ENCODE assay signal across 8 cellular contexts in the genomic region with DNA sequence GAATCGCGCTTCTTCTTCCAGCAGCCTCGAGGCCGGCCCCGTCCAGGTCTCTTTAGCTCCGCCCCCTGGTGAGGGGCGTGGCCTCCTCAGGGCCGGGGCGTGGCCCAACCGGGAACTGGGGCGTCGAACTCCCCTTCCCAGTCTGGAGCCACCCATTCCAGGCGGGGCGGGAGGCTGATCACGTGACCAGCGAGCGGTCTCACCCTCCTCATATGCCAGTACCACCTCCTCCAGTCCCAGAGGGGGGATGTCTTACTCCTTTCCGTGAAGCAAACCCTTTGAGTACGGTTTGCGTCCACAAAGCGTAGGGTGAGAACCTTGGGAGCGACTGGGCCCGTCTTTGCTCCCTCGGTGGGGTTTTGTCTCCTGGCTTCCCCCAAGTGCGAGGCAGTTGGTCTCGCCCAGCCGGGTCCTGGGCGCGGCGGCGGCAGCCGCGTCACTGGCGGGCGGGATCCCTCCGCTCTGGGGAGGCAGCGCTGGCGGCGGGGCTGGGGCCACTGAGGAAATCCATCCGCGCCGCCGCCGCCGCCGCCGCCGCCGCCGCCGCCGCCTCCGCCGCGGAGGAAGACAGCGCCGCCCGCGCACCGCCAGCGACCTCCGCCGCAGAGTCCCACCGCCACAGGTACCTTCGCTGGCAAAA. TPM values are rescaled to one million over a fixed set of nuclear protein-coding genes. Genes with fewer than 3 reads are reported as not detected.
DNase-seq lines count a peak whose midpoint lies in the region; ATAC-seq and TF ChIP-seq lines count a peak whose summit lies in the region.

A gene (plus strand): TSS at position 439 of the 640 bp plus-strand sequence. CDS start 2,526 bp downstream, outside the sequence.

- H3K4me1 ChIP-seq in adipocyte (ENCODE audit: control insufficient read depth, insufficient read depth, low read length) (peaks cover 7% of the 10 kb centered on the region), cardiac muscle cell (ENCODE audit: low read depth) (peaks cover 4% of the 10 kb centered on the region), trophoblast cell (ENCODE audit: control insufficient read depth in 1 of 2, insufficient read depth in 2 of 2, low read length in 2 of 2) (peaks cover 0 to 4% of the 10 kb centered on the region in 2 experiments), transverse colon (peaks cover 0 to 19% (median 6%) of the 10 kb centered on the region in 4 donors)

- TF ChIP-seq CTCF in GM12865 (IDR thresholded peaks at IDR 0.05; ENCODE audit: insufficient read depth, low read depth, low read length, missing control alignments) (no peak), cardiac muscle cell (IDR thresholded peaks at IDR 0.05; ENCODE audit: low read depth, low read length) (no peak), transverse colon (IDR thresholded peaks at IDR 0.05) (no peak)

- peak within 1 kb of the TSS; percentile 61 for H2BK12ac ChIP-seq in trophoblast cell (ENCODE audit: low read length)

- H3K4me3 ChIP-seq in GM12865 (ENCODE audit: low read depth, low read length) (peak within 1 kb of the TSS; percentile 68), adipocyte (ENCODE audit: low read length) (peak within 1 kb of the TSS; percentile 95), cardiac muscle cell (peak within 1 kb of the TSS; percentile 96), trophoblast cell (ENCODE audit: low read depth, low read length) (peak within 1 kb of the TSS; percentile 97), transverse colon (peak within 1 kb of the TSS; percentile 77 to 100 (median 96))

- H2AFZ ChIP-seq in trophoblast cell (ENCODE audit: insufficient read depth, low read length, poor library complexity): peak within 1 kb of the TSS; percentile 87

- ATAC-seq in HG02798 (IDR thresholded peaks at IDR 0.05; ENCODE audit: poor library complexity, unreplicated experiment): peak; percentile 78

- H2BK5ac ChIP-seq in trophoblast cell (ENCODE audit: low read depth, low read length, poor library complexity): peak within 1 kb of the TSS; percentile 97

- H3K23ac ChIP-seq in trophoblast cell (ENCODE audit: low read length): no peak within 1 kb of the TSS

- H3K79me2 ChIP-seq in trophoblast cell (ENCODE audit: control insufficient read depth, insufficient read depth, low read length, poor library complexity): peaks cover 20% of the 10 kb centered on the region

- peak; percentile 28 for TF ChIP-seq EP300 in transverse colon (IDR thresholded peaks at IDR 0.05; ENCODE audit: low read depth)

- peak within 1 kb of the TSS; percentile 94 for H3K4me2 ChIP-seq in trophoblast cell (ENCODE audit: low read length)

- H4K91ac ChIP-seq in trophoblast cell (ENCODE audit: low read depth, low read length): peak within 1 kb of the TSS; percentile 95

- in situ Hi-C loops in transverse colon (cut with MboI; ENCODE audit: low pct_ligation_motif_present in 1 of 4, low pct_unique_long_range_greater_than_20kb in 1 of 4, low sequenced_read_pairs in 3 of 4): loop anchor here in 1 of 4 donors (10.0 kb wide), 1 partner anchor 89 kb away; a partner anchor contains a TSS

- H3K9ac ChIP-seq in adipocyte (ENCODE audit: low read length) (peak within 1 kb of the TSS; percentile 94), trophoblast cell (ENCODE audit: low read length) (peak within 1 kb of the TSS; percentile 97)

- intact Hi-C loops in transverse colon (cut with DNase I; ENCODE audit: low total_unique reads): loop anchor here (5.0 kb wide), 1 partner anchor 91 kb away; no protein-coding TSS in a partner anchor

- TF ChIP-seq POLR2A in transverse colon (IDR thresholded peaks at IDR 0.05): peak; percentile 25

- no CpG with 5 or more reads among the region's 65 CpGs for WGBS in trophoblast cell (ENCODE audit: extremely low coverage, insufficient coverage, insufficient read length)
- 0% methylated on average over 23 of the region's 65 CpGs; no CpG with 5 or more reads in 1 of the 2 donors for WGBS in transverse colon (ENCODE audit: low coverage in 1 of 2), 2 donors

- H3K27me3 ChIP-seq in adipocyte (replicated peaks; ENCODE audit: control insufficient read depth, insufficient read depth, low read length) (no peaks in the 10 kb centered on the region), cardiac muscle cell (peaks cover 11% of the 10 kb centered on the region), trophoblast cell (ENCODE audit: insufficient read depth, low read length) (no peaks in the 10 kb centered on the region), transverse colon (no peaks in the 10 kb centered on the region)

- peak; percentile 99 for DNase-seq in GM12865 (ENCODE audit: low read depth)
- peak; percentile 96 for DNase-seq in NCI-H1436 (lab: John Stamatoyannopoulos, UW)
- DNase-seq in T follicular helper cell (ENCODE audit: low read depth): peak; percentile 93
- peak; percentile 99 for DNase-seq in adipocyte (ENCODE audit: low read depth)
- DNase-seq in cardiac muscle cell (ENCODE audit: low read depth in 1 of 2, low spot score in 1 of 2): peak; percentile 97 to 100
- DNase-seq in trophoblast cell: peak; percentile 99
- DNase-seq in transverse colon: peak; percentile 100

- H2AK5ac ChIP-seq in trophoblast cell (ENCODE audit: low read length): peak within 1 kb of the TSS; percentile 96

- peak within 1 kb of the TSS; percentile 99 for H4K8ac ChIP-seq in trophoblast cell (ENCODE audit: low read depth, low read length)

- H3K4ac ChIP-seq in trophoblast cell (ENCODE audit: low read depth, low read length): peak within 1 kb of the TSS; percentile 99

- H3K9me3 ChIP-seq in adipocyte (ENCODE audit: control insufficient read depth, low read length) (no peaks in the 10 kb centered on the region), cardiac muscle cell (ENCODE audit: low read depth) (no peaks in the 10 kb centered on the region), trophoblast cell (ENCODE audit: insufficient read depth, low read depth, low read length) (no peaks in the 10 kb centered on the region), transverse colon (no peaks in the 10 kb centered on the region)

- H3K27ac ChIP-seq in cardiac muscle cell (peak within 1 kb of the TSS; percentile 98), trophoblast cell (ENCODE audit: low read depth, low read length) (peak within 1 kb of the TSS; percentile 87), transverse colon (peak within 1 kb of the TSS; percentile 94 to 100 (median 98))

- H2BK120ac ChIP-seq in trophoblast cell (ENCODE audit: insufficient read depth, low read length, poor library complexity): peak within 1 kb of the TSS; percentile 92

- peak within 1 kb of the TSS; percentile 98 for H4K12ac ChIP-seq in trophoblast cell (ENCODE audit: low read depth, low read length)

- peaks cover 17% of the 10 kb centered on the region for H3K79me1 ChIP-seq in trophoblast cell (ENCODE audit: low read length)

- peak within 1 kb of the TSS; percentile 99 for H3K18ac ChIP-seq in trophoblast cell (ENCODE audit: low read length)

- peak within 1 kb of the TSS; percentile 99 for H3K14ac ChIP-seq in trophoblast cell (ENCODE audit: low read length)

- H3K36me3 ChIP-seq in adipocyte (ENCODE audit: control insufficient read depth, insufficient read depth, low read length, severe bottlenecking) (peaks cover 22% of the 10 kb centered on the region), cardiac muscle cell (peaks cover 12% of the 10 kb centered on the region), trophoblast cell (ENCODE audit: control insufficient read depth in 1 of 2, insufficient read depth in 2 of 2, low read length in 2 of 2) (peaks cover 21 to 22% of the 10 kb centered on the region in 2 experiments), transverse colon (peaks cover 0 to 16% (median 12%) of the 10 kb centered on the region in 4 donors)

RNA-seq across cellular contexts. Expression of the gene that starts here (rescaled TPM):
- total RNA-seq in cardiac muscle cell (233 and 234 TPM in 2 replicates), transverse colon (100 to 1,000 TPM; 192 to 301 (median 246) TPM)
- polyA plus RNA-seq in cardiac muscle cell: 241 and 286 TPM in 2 replicates
- polyA plus RNA-seq in trophoblast cell (2013): 144 and 147 TPM in 2 replicates

Comparison
In these comparisons a context has a peak if more than half of its experiments do, and no peak if none do; other contexts are left out.
1. Peak in every context shown above with its lines: DNase-seq, ATAC-seq, H3K4me3 ChIP-seq and H3K27ac ChIP-seq.